1 cellular context compared by ENCODE assay signal in the genomic region with DNA sequence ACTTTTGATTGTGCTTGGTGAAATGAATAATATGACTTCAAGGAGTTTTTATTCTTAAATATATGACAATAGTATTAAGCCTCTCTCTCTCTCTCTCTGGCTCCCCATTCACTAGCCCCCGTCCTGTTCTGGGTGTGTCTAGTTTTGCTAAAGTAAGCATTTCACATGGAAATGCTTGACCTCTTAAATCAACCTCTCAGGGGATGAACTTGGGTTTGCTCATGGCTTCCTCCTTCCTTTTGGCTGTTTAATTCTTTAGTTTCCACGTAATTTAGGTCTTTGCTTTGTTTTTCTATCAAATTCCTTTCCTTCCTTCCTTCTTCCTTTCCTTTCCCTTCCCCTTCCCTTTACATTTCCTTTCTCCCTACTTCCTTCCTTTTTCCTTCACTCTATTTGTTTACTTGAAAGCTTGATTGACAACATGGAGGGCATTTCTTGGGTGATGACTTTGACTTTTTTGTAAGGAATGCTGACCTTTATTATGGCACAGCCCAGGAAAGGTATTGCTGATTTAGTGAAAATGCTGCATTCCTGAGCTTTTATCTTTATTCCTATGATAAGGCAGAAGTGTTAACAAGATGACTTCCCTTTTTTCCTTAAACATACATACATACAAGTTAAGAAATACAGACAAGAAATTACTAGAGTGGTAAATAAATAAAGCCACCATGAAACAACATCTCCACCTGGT.
TF ChIP-seq lines count a peak whose summit lies in the region.

No MANE protein-coding gene starts in this region.

TF ChIP-seq in endothelial cell of umbilical vein, 7 proteins besides CTCF, POLR2A, EP300 and RAD21:
- TF ChIP-seq FOS (IDR thresholded peaks at IDR 0.05; ENCODE audit: borderline replicate concordance, insufficient read depth, low read length) (peak; percentile 44), EZH2 (IDR thresholded peaks at IDR 0.05; ENCODE audit: borderline replicate concordance, low read depth, low read length, severe bottlenecking) (no peak)
